ENCODE assay signal across 1 cellular context in the genomic region with DNA sequence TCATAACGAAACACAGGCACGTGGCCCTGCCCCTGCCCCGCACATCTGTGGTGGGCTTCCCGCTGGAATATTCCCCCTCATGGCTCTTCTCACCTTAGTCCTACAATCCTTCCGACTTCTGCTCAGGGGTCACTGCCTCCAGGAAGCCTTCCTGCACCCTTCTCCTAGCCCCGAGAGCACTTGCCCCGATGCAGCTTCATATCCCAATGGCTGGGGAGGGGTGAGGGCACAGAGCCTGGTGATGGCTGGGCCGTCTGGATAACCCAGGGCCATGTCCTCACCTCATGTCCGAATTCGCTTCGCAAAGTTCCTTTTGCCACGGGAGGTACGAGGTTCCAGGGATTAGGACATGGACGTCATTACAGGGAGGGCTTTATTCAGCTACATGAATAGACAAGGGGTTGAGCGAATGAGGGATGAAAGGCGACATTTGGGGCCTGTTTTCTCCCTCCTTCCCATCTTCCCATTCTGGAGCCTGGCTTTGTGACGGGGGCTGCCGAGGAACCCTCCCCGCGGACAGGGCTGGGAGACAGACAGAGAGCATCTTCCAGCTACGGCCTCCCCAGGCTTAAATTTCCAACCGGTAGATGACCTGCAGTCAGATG.
TF ChIP-seq lines count a peak whose summit lies in the region.

No MANE protein-coding gene starts in this region.

TF ChIP-seq in SK-N-SH treated with all-trans-retinoic acid at 6 μM for 48 hours, 23 proteins besides CTCF, POLR2A, EP300 and RAD21 (continued from another document):
- TF ChIP-seq, protein P1, sequence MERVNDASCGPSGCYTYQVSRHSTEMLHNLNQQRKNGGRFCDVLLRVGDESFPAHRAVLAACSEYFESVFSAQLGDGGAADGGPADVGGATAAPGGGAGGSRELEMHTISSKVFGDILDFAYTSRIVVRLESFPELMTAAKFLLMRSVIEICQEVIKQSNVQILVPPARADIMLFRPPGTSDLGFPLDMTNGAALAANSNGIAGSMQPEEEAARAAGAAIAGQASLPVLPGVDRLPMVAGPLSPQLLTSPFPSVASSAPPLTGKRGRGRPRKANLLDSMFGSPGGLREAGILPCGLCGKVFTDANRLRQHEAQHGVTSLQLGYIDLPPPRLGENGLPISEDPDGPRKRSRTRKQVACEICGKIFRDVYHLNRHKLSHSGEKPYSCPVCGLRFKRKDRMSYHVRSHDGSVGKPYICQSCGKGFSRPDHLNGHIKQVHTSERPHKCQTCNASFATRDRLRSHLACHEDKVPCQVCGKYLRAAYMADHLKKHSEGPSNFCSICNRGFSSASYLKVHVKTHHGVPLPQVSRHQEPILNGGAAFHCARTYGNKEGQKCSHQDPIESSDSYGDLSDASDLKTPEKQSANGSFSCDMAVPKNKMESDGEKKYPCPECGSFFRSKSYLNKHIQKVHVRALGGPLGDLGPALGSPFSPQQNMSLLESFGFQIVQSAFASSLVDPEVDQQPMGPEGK (CRISPR knock-in tag; IDR thresholded peaks at IDR 0.05; ENCODE audit: borderline replicate concordance) = no peak
- no peak for TF ChIP-seq ZNF8 (CRISPR knock-in tag; IDR thresholded peaks at IDR 0.05)
TF ChIP-seq in SK-N-SH treated with all-trans-retinoic acid at 6 μM for 48 hours: peak in this region for 0.
